ENCODE assay signal across 16 cellular contexts in genomic region chr5:135308752-135309151, GRCh38.
DNase-seq lines count a peak whose midpoint lies in the region; ATAC-seq and TF ChIP-seq lines count a peak whose summit lies in the region.
"Had no signal": no experiment of that assay in that cellular context is flagged by ENCODE, and none has a peak within 500 bp of the region (broad histone marks: within the 10 kb centered on the region; RNA-seq: fewer than 3 reads in every experiment).

No MANE protein-coding gene starts in this region.

- H3K9me3 Mint-ChIP-seq in MCF 10A (ENCODE audit: unreplicated experiment) = no peaks in the 10 kb centered on the region
- H3K9me3 Mint-ChIP-seq in type B pancreatic cell = no peaks in the 10 kb centered on the region
- H3K9me3 Mint-ChIP-seq: effector memory CD8-positive, alpha-beta T cell; memory B cell; stimulated activated naive B cell treated with anti-CD40 and anti-IgM and Interleukin-4, amounts not matched to agents 10 μg/mL and 1 μg/mL and 100 μg/mL, for 72 hours had no signal

- no peak for TF ChIP-seq POLR2A in breast epithelium (IDR thresholded peaks at IDR 0.05)

- H3K4me1 Mint-ChIP-seq in MCF 10A (ENCODE audit: insufficient read depth, unreplicated experiment) = peaks cover 13% of the 10 kb centered on the region
- H3K4me1 Mint-ChIP-seq in type B pancreatic cell (ENCODE audit: unreplicated experiment) = peaks cover 31% of the 10 kb centered on the region
- H3K4me1 Mint-ChIP-seq: memory B cell; stimulated activated naive B cell treated with anti-CD40 and anti-IgM and Interleukin-4, amounts not matched to agents 10 μg/mL and 1 μg/mL and 100 μg/mL, for 72 hours had no signal

- CTCF ChIA-PET in MCF 10A (lab: Yijun Ruan, JAX) = interaction anchor here (0.7 kb wide), 1 partner anchor 29 kb away, joined by 4 read pairs; no protein-coding TSS in a partner anchor

- WGBS in heart right ventricle, 2 donors = 68 to 79% methylated on average over 5 of the region's 5 CpGs

- H3K27ac ChIP-seq in breast epithelium (no peak overlapping the region), SJSA1 (peak overlapping the region; percentile 10; the same call in 1 of the 2 replicates), heart right ventricle (no peak overlapping the region)
- H3K27ac ChIP-seq: C4-2B, Peyer's patch had no signal

- H3K9me3 ChIP-seq in breast epithelium (no peaks in the 10 kb centered on the region), SJSA1 (replicated peaks) (no peaks in the 10 kb centered on the region), heart right ventricle (no peaks in the 10 kb centered on the region)
- H3K9me3 ChIP-seq: Peyer's patch had no signal

- TF ChIP-seq CTCF in MCF 10A (IDR thresholded peaks at IDR 0.05; ENCODE audit: unreplicated experiment) (no peak), breast epithelium (IDR thresholded peaks at IDR 0.05) (no peak), type B pancreatic cell (conservative IDR thresholded peaks at IDR 0.05) (no peak), heart right ventricle (IDR thresholded peaks at IDR 0.05) (no peak)

- no peaks in the 10 kb centered on the region for H3K27me3 Mint-ChIP-seq in MCF 10A (ENCODE audit: insufficient read depth, unreplicated experiment)
- H3K27me3 Mint-ChIP-seq in type B pancreatic cell = peaks cover 11% of the 10 kb centered on the region

- H3K36me3 Mint-ChIP-seq in MCF 10A (ENCODE audit: insufficient read depth, unreplicated experiment) (peaks cover 6% of the 10 kb centered on the region), type B pancreatic cell (no peaks in the 10 kb centered on the region)
- H3K36me3 Mint-ChIP-seq: memory B cell; stimulated activated naive B cell treated with anti-CD40 and anti-IgM and Interleukin-4, amounts not matched to agents 10 μg/mL and 1 μg/mL and 100 μg/mL, for 72 hours had no signal

- H3K4me3 Mint-ChIP-seq in MCF 10A (ENCODE audit: unreplicated experiment) (no peak overlapping the region), type B pancreatic cell (no peak overlapping the region)
- H3K4me3 Mint-ChIP-seq: effector memory CD8-positive, alpha-beta T cell; memory B cell; stimulated activated naive B cell treated with anti-CD40 and anti-IgM and Interleukin-4, amounts not matched to agents 10 μg/mL and 1 μg/mL and 100 μg/mL, for 72 hours had no signal

- H3K4me1 ChIP-seq in breast epithelium (no peaks in the 10 kb centered on the region), SJSA1 (replicated peaks) (peaks cover 37% of the 10 kb centered on the region), heart right ventricle (no peaks in the 10 kb centered on the region)
- H3K4me1 ChIP-seq: Peyer's patch had no signal

- DNase-seq in MCF 10A (ENCODE audit: unreplicated experiment) (peak; percentile 59), breast epithelium (ENCODE audit: low spot score in 2 of 2) (no peak), SJSA1 (ENCODE audit: low read depth in 1 of 2, low spot score in 2 of 2) (peak; percentile 66 to 75), fibroblast of the conjunctiva (ENCODE audit: low read depth) (peak; percentile 18), type B pancreatic cell (ENCODE audit: extremely low spot score, unreplicated experiment) (peak; percentile 60), SKM-1 (lab: John Stamatoyannopoulos, UW; ENCODE audit: unreplicated experiment) (no peak), activated gamma-delta T cell treated with Interleukin-2 at 50 U/mL for 16 hours (no peak), heart right ventricle (no peak)
- DNase-seq: anterior cingulate cortex; effector memory CD8-positive, alpha-beta T cell; NCI-H2171 treated with DMSO at 0.1 percent for 48 hours; Peyer's patch; stimulated activated CD4-positive, alpha-beta T cell treated with anti-CD3 and anti-CD28 coated beads, Interleukin-4, amount 100 ng/mL, for 1 hour; stimulated activated naive B cell treated with anti-CD40 and anti-IgM and Interleukin-4, amounts not matched to agents 10 μg/mL and 1 μg/mL and 100 μg/mL, for 72 hours had no signal

- H3K27me3 ChIP-seq in breast epithelium (no peaks in the 10 kb centered on the region), SJSA1 (replicated peaks) (no peaks in the 10 kb centered on the region), heart right ventricle (peaks cover 0 to 34% (median 0%) of the 10 kb centered on the region in 7 donors)
- H3K27me3 ChIP-seq: Peyer's patch had no signal

- H3K36me3 ChIP-seq in breast epithelium (no peaks in the 10 kb centered on the region), SJSA1 (no peaks in the 10 kb centered on the region), heart right ventricle (no peaks in the 10 kb centered on the region)
- H3K36me3 ChIP-seq: Peyer's patch had no signal

- ATAC-seq in heart right ventricle = no peak
- ATAC-seq: effector memory CD8-positive, alpha-beta T cell; stimulated activated naive B cell treated with anti-CD40 and anti-IgM and Interleukin-4, amounts not matched to agents 10 μg/mL and 1 μg/mL and 100 μg/mL, for 72 hours had no signal

- intact Hi-C loops in MCF 10A (cut with micrococcal nuclease) (no loop called here), breast epithelium (cut with DNase I; ENCODE audit: low total_unique reads) (no loop called here), heart right ventricle (cut with DNase I) (no loop called here)

- H3K4me3 ChIP-seq in breast epithelium (no peak overlapping the region), SJSA1 (no peak overlapping the region), heart right ventricle (no peak overlapping the region)
- H3K4me3 ChIP-seq: Peyer's patch had no signal

- BruUV-seq in MCF 10A (replicated peaks; lab: Mats Ljungman, UMichigan) = no TSS peak

- POLR2A ChIA-PET in MCF 10A (lab: Yijun Ruan, JAX) = interaction anchor here (0.6 kb wide), 1 partner anchor 9 kb away, joined by 3 read pairs; no protein-coding TSS in a partner anchor

- H3K27ac Mint-ChIP-seq in MCF 10A (ENCODE audit: low read depth, unreplicated experiment) (no peak overlapping the region), type B pancreatic cell (no peak overlapping the region)
- H3K27ac Mint-ChIP-seq: effector memory CD8-positive, alpha-beta T cell; memory B cell; stimulated activated naive B cell treated with anti-CD40 and anti-IgM and Interleukin-4, amounts not matched to agents 10 μg/mL and 1 μg/mL and 100 μg/mL, for 72 hours had no signal

Comparison
In these comparisons a context has a peak if more than half of its experiments do, and no peak if none do; other contexts are left out.
1. DNase-seq: peak in MCF 10A (single experiment), SJSA1 (2 of 2), fibroblast of the conjunctiva (single experiment) and type B pancreatic cell (single experiment); none in breast epithelium (0 of 2), SKM-1 (single experiment), activated gamma-delta T cell treated with Interleukin-2 at 50 U/mL for 16 hours (single experiment) and heart right ventricle (0 of 2).